In the genomic region with DNA sequence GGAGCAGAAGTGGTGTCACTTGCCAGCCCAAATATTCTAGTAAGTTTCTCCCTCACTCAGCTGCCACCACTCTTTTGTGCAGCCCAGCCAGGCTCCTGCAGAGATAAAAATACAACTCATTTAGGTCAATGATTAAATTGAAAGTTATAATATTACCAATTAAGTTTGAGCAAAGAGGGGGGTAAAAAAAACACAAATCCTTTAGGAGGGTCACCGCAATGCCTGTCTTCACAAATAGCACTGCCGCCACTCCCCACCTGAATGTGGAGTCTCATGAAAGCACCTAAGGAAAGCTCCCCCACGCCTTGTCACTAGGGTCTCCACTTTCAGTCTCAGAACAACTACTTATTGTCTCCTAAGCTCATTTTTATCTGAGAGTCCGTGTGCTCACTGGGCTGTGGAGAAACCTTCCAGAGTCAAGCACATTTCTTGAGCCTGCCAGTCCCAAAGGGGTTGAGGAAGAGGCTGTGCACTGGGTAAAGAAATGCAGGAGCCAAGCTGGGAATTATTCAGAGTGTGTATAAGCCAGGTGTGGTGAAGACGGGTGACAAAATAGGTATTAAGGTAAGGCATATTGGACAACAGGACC, we compare ENCODE assay signal across 15 cellular contexts.
DNase-seq lines count a peak whose midpoint lies in the region; ATAC-seq and TF ChIP-seq lines count a peak whose summit lies in the region.
"Had no signal": no experiment of that assay in that cellular context is flagged by ENCODE, and none has a peak within 500 bp of the region (broad histone marks: within the 10 kb centered on the region; RNA-seq: fewer than 3 reads in every experiment).

No MANE protein-coding gene starts in this region.

- peak overlapping the region; percentile 6 for H2BK5ac ChIP-seq in mesendoderm (ENCODE audit: low read length)

- no peak overlapping the region for H3K4me2 ChIP-seq in mesendoderm (ENCODE audit: low read length)

- no peak overlapping the region for H3K27ac ChIP-seq in mesendoderm (ENCODE audit: low read depth, low read length)
- H3K27ac ChIP-seq: BLaER1 treated with 17β-estradiol and CSF1 and Interleukin-3, amounts not matched to agents 10 nM and 100 nM; gastrocnemius medialis; neutrophil had no signal

- H2BK120ac ChIP-seq in mesendoderm (ENCODE audit: low read depth, low read length): peak overlapping the region; percentile 57

- no peak for DNase-seq in mesendoderm
- DNase-seq in dedifferentiated amniotic fluid mesenchymal stem cell (ENCODE audit: extremely low spot score): no peak
- DNase-seq in DMS 273 treated with DMSO at 0.1 percent for 48 hours (lab: John Stamatoyannopoulos, UW): no peak
- DNase-seq in GM10266 (ENCODE audit: extremely low spot score): no peak
- DNase-seq in T1000 (lab: John Stamatoyannopoulos, UW): no peak
- DNase-seq: activated CD8-positive, alpha-beta memory T cell treated with anti-CD3 and anti-CD28 coated beads, Interleukin-2, amount 50 U/mL, for 4 hours; gastrocnemius medialis; NCI-H1092; NCI-H524; SIG-M5 had no signal

- no peak for TF ChIP-seq CTCF in GM10266 (IDR thresholded peaks at IDR 0.05; ENCODE audit: control insufficient read depth, insufficient read depth, low read depth, missing control alignments)

- no peak overlapping the region for H3K4me3 ChIP-seq in mesendoderm (ENCODE audit: low read length)
- H3K4me3 ChIP-seq: BLaER1 treated with 17β-estradiol and CSF1 and Interleukin-3, amounts not matched to agents 10 nM and 100 nM; gastrocnemius medialis had no signal

- H3K23ac ChIP-seq in mesendoderm (ENCODE audit: low read length): peak overlapping the region; percentile 60

- no peak overlapping the region for H4K5ac ChIP-seq in mesendoderm (ENCODE audit: low read length)

- no peaks in the 10 kb centered on the region for H3K79me2 ChIP-seq in mesendoderm (ENCODE audit: control insufficient read depth, insufficient read depth, low read length)

- H2AK5ac ChIP-seq in mesendoderm (ENCODE audit: low read length): peak overlapping the region; percentile 64

- ATAC-seq in GM18870 (IDR thresholded peaks at IDR 0.05; ENCODE audit: unreplicated experiment): peak; percentile 22
- ATAC-seq in GM21786 (IDR thresholded peaks at IDR 0.05; ENCODE audit: unreplicated experiment): peak; percentile 30
- ATAC-seq in HG03196 (IDR thresholded peaks at IDR 0.05; ENCODE audit: unreplicated experiment): peak; percentile 37
- ATAC-seq: gastrocnemius medialis had no signal

- H3K56ac ChIP-seq in mesendoderm (ENCODE audit: low read length): peak overlapping the region; percentile 57

- no peak overlapping the region for H3K18ac ChIP-seq in mesendoderm (ENCODE audit: low read length)

- H3K9ac ChIP-seq in mesendoderm (ENCODE audit: low read length): no peak overlapping the region
- H3K9ac ChIP-seq: BLaER1 treated with 17β-estradiol and CSF1 and Interleukin-3, amounts not matched to agents 10 nM and 100 nM had no signal

- H3K27me3 ChIP-seq in mesendoderm (ENCODE audit: insufficient read depth, low read length, poor library complexity): no peaks in the 10 kb centered on the region
- H3K27me3 ChIP-seq: BLaER1 treated with 17β-estradiol and CSF1 and Interleukin-3, amounts not matched to agents 10 nM and 100 nM; gastrocnemius medialis; neutrophil had no signal

- peaks cover 10% of the 10 kb centered on the region for H3K4me1 ChIP-seq in mesendoderm (ENCODE audit: control insufficient read depth, low read depth, low read length)
- H3K4me1 ChIP-seq: gastrocnemius medialis had no signal

- H3K4ac ChIP-seq in mesendoderm (ENCODE audit: low read depth, low read length): no peak overlapping the region

- no peaks in the 10 kb centered on the region for H3K36me3 ChIP-seq in mesendoderm (ENCODE audit: control insufficient read depth, insufficient read depth, low read length)
- H3K36me3 ChIP-seq: BLaER1 treated with 17β-estradiol and CSF1 and Interleukin-3, amounts not matched to agents 10 nM and 100 nM; gastrocnemius medialis; neutrophil had no signal

- WGBS in mesendoderm (ENCODE audit: extremely low coverage, insufficient coverage, low lambda C conversion rate): no CpG with 5 or more reads among the region's 5 CpGs

- no peak overlapping the region for H2BK15ac ChIP-seq in mesendoderm (replicated peaks; ENCODE audit: low read depth)

- H3K79me1 ChIP-seq in mesendoderm (ENCODE audit: low read length): no peaks in the 10 kb centered on the region

- H4K8ac ChIP-seq in mesendoderm (ENCODE audit: low read depth, low read length): no peak overlapping the region
